1 cellular context compared by ENCODE assay signal in genomic region chr1:174991473-174991872, GRCh38.
TF ChIP-seq lines count a peak whose summit lies in the region.

No MANE protein-coding gene starts in this region.

TF ChIP-seq in IMR-90, 13 proteins besides CTCF, POLR2A, EP300 and RAD21 (continued from another document):
- no peak for TF ChIP-seq ELK1 (IDR thresholded peaks at IDR 0.05; ENCODE audit: borderline replicate concordance, low read depth, low read length)
- no peak for TF ChIP-seq USF2 (IDR thresholded peaks at IDR 0.05; ENCODE audit: low read depth, low read length)
- TF ChIP-seq RCOR1 (IDR thresholded peaks at IDR 0.05; ENCODE audit: insufficient replicate concordance, low read length), result no peak
- TF ChIP-seq MAZ (IDR thresholded peaks at IDR 0.05; ENCODE audit: borderline replicate concordance, low read depth, low read length), result no peak
- TF ChIP-seq BHLHE40 (IDR thresholded peaks at IDR 0.05; ENCODE audit: low read depth, low read length), result no peak
- TF ChIP-seq CEBPB (IDR thresholded peaks at IDR 0.05; ENCODE audit: low read depth, low read length), result no peak
- no peak for TF ChIP-seq NFE2L2 (IDR thresholded peaks at IDR 0.05; ENCODE audit: low read depth, low read length)
- TF ChIP-seq FOS (IDR thresholded peaks at IDR 0.05; ENCODE audit: low read depth, low read length), result no peak
